In genomic region chr20:58670659-58671058, GRCh38 we compare ENCODE assay signal across 21 cellular contexts.
"Had no signal": no experiment of that assay in that cellular context is flagged by ENCODE, and none has a peak within 500 bp of the region (broad histone marks: within the 10 kb centered on the region; RNA-seq: fewer than 3 reads in every experiment).

No MANE protein-coding gene starts in this region.

- ATAC-seq: activated T-helper 17 cell treated with anti-CD3 and anti-CD28 coated beads, Interleukin-2, amount 50 U/mL, for 72 hours; body of pancreas; effector memory CD8-positive, alpha-beta T cell; foreskin keratinocyte; lower lobe of right lung; natural killer cell treated with Interleukin-12 subunit alpha and Interleukin-12 subunit beta and Interleukin-15 and Interleukin-18, amount 100 ng/mL, for 72 hours; sciatic nerve; stimulated activated memory B cell treated with anti-CD40 and anti-IgM and Interleukin-4, amounts not matched to agents 10 μg/mL and 1 μg/mL and 100 μg/mL, for 72 hours had no signal

- H3K9ac ChIP-seq: parathyroid adenoma had no signal

- H3K4me2 ChIP-seq: smooth muscle cell had no signal

- H3K4me1 Mint-ChIP-seq: activated T-helper 17 cell treated with anti-CD3 and anti-CD28 coated beads, Interleukin-2, amount 50 U/mL, for 72 hours had no signal

- DNase-seq: activated CD4-positive, alpha-beta T cell treated with anti-CD3 and anti-CD28 coated beads for 1 hour; activated CD8-positive, alpha-beta memory T cell treated with anti-CD3 and anti-CD28 coated beads for 24 hours; activated naive CD4-positive, alpha-beta T cell; body of pancreas; effector memory CD8-positive, alpha-beta T cell; foreskin keratinocyte; glutamatergic neuron; islet precursor cell; lower lobe of right lung; stimulated activated CD4-positive, alpha-beta T cell treated with anti-CD3 and anti-CD28 coated beads, Interleukin-4, amount 100 ng/mL, for 1 hour; SW 1271; T-helper 2 cell; upper lobe of left lung had no signal

- H3K4me3 ChIP-seq: body of pancreas, lower lobe of right lung, smooth muscle cell, thoracic aorta, upper lobe of left lung had no signal

- H3K9me3 Mint-ChIP-seq: activated T-helper 17 cell treated with anti-CD3 and anti-CD28 coated beads, Interleukin-2, amount 50 U/mL, for 72 hours; effector memory CD8-positive, alpha-beta T cell; natural killer cell treated with Interleukin-12 subunit alpha and Interleukin-12 subunit beta and Interleukin-15 and Interleukin-18, amount 100 ng/mL, for 72 hours; stimulated activated memory B cell treated with anti-CD40 and anti-IgM and Interleukin-4, amounts not matched to agents 10 μg/mL and 1 μg/mL and 100 μg/mL, for 72 hours had no signal

- H2AFZ ChIP-seq: parathyroid adenoma had no signal

- H3K27me3 Mint-ChIP-seq: activated T-helper 17 cell treated with anti-CD3 and anti-CD28 coated beads, Interleukin-2, amount 50 U/mL, for 72 hours; effector memory CD8-positive, alpha-beta T cell; natural killer cell treated with Interleukin-12 subunit alpha and Interleukin-12 subunit beta and Interleukin-15 and Interleukin-18, amount 100 ng/mL, for 72 hours; stimulated activated memory B cell treated with anti-CD40 and anti-IgM and Interleukin-4, amounts not matched to agents 10 μg/mL and 1 μg/mL and 100 μg/mL, for 72 hours had no signal

- H3K27ac Mint-ChIP-seq: activated T-helper 17 cell treated with anti-CD3 and anti-CD28 coated beads, Interleukin-2, amount 50 U/mL, for 72 hours; natural killer cell treated with Interleukin-12 subunit alpha and Interleukin-12 subunit beta and Interleukin-15 and Interleukin-18, amount 100 ng/mL, for 72 hours; stimulated activated memory B cell treated with anti-CD40 and anti-IgM and Interleukin-4, amounts not matched to agents 10 μg/mL and 1 μg/mL and 100 μg/mL, for 72 hours had no signal

- H3K27ac ChIP-seq: body of pancreas, foreskin keratinocyte, lower lobe of right lung, parathyroid adenoma, thoracic aorta, upper lobe of left lung, VCaP had no signal

- H3K9me3 ChIP-seq: body of pancreas, lower lobe of right lung, thoracic aorta, upper lobe of left lung had no signal

- H3K4me1 ChIP-seq: body of pancreas, foreskin keratinocyte, parathyroid adenoma had no signal

- H3K27me3 ChIP-seq: body of pancreas, foreskin keratinocyte, upper lobe of left lung had no signal

- H3K4me3 Mint-ChIP-seq: activated T-helper 17 cell treated with anti-CD3 and anti-CD28 coated beads, Interleukin-2, amount 50 U/mL, for 72 hours; effector memory CD8-positive, alpha-beta T cell; natural killer cell treated with Interleukin-12 subunit alpha and Interleukin-12 subunit beta and Interleukin-15 and Interleukin-18, amount 100 ng/mL, for 72 hours; stimulated activated memory B cell treated with anti-CD40 and anti-IgM and Interleukin-4, amounts not matched to agents 10 μg/mL and 1 μg/mL and 100 μg/mL, for 72 hours had no signal
